In the genomic region with DNA sequence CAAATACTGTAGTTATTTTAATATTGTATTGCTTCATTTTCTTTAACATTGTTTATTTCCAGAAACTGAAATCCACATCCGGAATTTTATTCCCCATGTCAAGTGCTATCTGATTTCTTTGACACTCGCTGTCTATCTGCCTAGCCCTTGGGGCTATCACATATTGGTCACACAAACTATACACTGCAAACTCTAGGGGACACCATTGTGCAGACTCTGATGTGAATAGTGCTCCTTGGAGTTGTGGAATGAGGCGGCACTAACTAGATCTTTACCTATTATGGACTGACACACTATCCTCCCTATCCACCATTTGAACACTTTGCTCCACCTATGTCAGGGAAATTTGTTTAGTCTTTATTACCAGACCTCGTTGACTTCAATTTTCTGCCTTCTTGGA, we compare ENCODE assay signal across 28 cellular contexts.
DNase-seq lines count a peak whose midpoint lies in the region; ATAC-seq, FAIRE-seq and TF ChIP-seq lines count a peak whose summit lies in the region.
"Had no signal": no experiment of that assay in that cellular context is flagged by ENCODE, and none has a peak within 500 bp of the region (broad histone marks: within the 10 kb centered on the region; RNA-seq: fewer than 3 reads in every experiment).

No MANE protein-coding gene starts in this region.

- H3K27me3 ChIP-seq in SK-N-SH (ENCODE audit: insufficient read depth) (no peaks in the 10 kb centered on the region), bronchial epithelial cell (ENCODE audit: control insufficient read depth, insufficient read depth, low read length) (no peaks in the 10 kb centered on the region)
- H3K27me3 ChIP-seq: esophagus muscularis mucosa, gastroesophageal sphincter had no signal

- no peak overlapping the region for H3K27ac ChIP-seq in SK-N-SH (ENCODE audit: low read depth in 2 of 2, low read length in 1 of 2)
- H3K27ac ChIP-seq: esophagus muscularis mucosa, gastroesophageal sphincter had no signal

- H3K9me3 Mint-ChIP-seq in mesothelial cell of epicardium, result peaks cover 20% of the 10 kb centered on the region
- H3K9me3 Mint-ChIP-seq in T-helper 2 cell treated with Interferon-gamma antibody and Interleukin-4, amounts not matched to agents 5 μg/mL and 100 μg/mL, for 36 hours, result no peaks in the 10 kb centered on the region
- no peaks in the 10 kb centered on the region for H3K9me3 Mint-ChIP-seq in activated naive CD4-positive, alpha-beta T cell treated with anti-CD3 and anti-CD28 coated beads, Interleukin-2, amount 50 U/mL, for 72 hours
- H3K9me3 Mint-ChIP-seq: activated naive CD8-positive, alpha-beta T cell treated with anti-CD3 and anti-CD28 coated beads for 36 hours; activated T-helper 2 cell treated with anti-CD3 and anti-CD28 coated beads, Interferon-gamma antibody, Interleukin-2, Interleukin-4, amounts not matched to agents 10 μg/mL and 5 μg/mL and 100 μg/mL, durations not matched to agents 14 hours and 24 hours and 36 hours; HFFc6; natural killer cell had no signal

- H3K4me1 ChIP-seq in SK-N-SH (ENCODE audit: control insufficient read depth in 1 of 2, insufficient read depth in 2 of 2, low read depth in 1 of 2, low read length in 1 of 2), result no peaks in the 10 kb centered on the region
- H3K4me1 ChIP-seq: esophagus muscularis mucosa, gastroesophageal sphincter had no signal

- no peak overlapping the region for H3K9ac ChIP-seq in SK-N-SH

- H3K9me3 ChIP-seq in SK-N-SH, result no peaks in the 10 kb centered on the region
- H3K9me3 ChIP-seq: esophagus muscularis mucosa, gastroesophageal sphincter had no signal

- TF ChIP-seq RAD21 in SK-N-SH (IDR thresholded peaks at IDR 0.05; ENCODE audit: low read length), result peak; percentile 31

- TF ChIP-seq CTCF in SK-N-SH (IDR thresholded peaks at IDR 0.05) (no peak), bronchial epithelial cell (IDR thresholded peaks at IDR 0.05; ENCODE audit: insufficient read depth, low read length, severe bottlenecking) (peak; percentile 26), mesothelial cell of epicardium (IDR thresholded peaks at IDR 0.05; ENCODE audit: unreplicated experiment) (no peak)

- no peaks in the 10 kb centered on the region for H4K20me1 ChIP-seq in SK-N-SH (ENCODE audit: insufficient read depth)

- no peak overlapping the region for H3K4me3 Mint-ChIP-seq in mesothelial cell of epicardium
- H3K4me3 Mint-ChIP-seq in T-helper 2 cell treated with Interferon-gamma antibody and Interleukin-4, amounts not matched to agents 5 μg/mL and 100 μg/mL, for 36 hours, result no peak overlapping the region
- H3K4me3 Mint-ChIP-seq: activated naive CD8-positive, alpha-beta T cell treated with anti-CD3 and anti-CD28 coated beads for 36 hours; HFFc6; natural killer cell had no signal

- WGBS in SK-N-SH (ENCODE audit: low lambda C conversion rate), result 1% methylated on average over 4 of the region's 4 CpGs

- FAIRE-seq in bronchial epithelial cell (lab: Jason Lieb, UNC), result no peak
- FAIRE-seq: D721Med, islet of Langerhans, small intestine had no signal

- no peaks in the 10 kb centered on the region for H3K36me3 Mint-ChIP-seq in mesothelial cell of epicardium
- H3K36me3 Mint-ChIP-seq in T-helper 2 cell treated with Interferon-gamma antibody and Interleukin-4, amounts not matched to agents 5 μg/mL and 100 μg/mL, for 36 hours (ENCODE audit: low read depth), result no peaks in the 10 kb centered on the region
- H3K36me3 Mint-ChIP-seq in activated naive CD4-positive, alpha-beta T cell treated with anti-CD3 and anti-CD28 coated beads, Interleukin-2, amount 50 U/mL, for 72 hours, result no peaks in the 10 kb centered on the region
- H3K36me3 Mint-ChIP-seq: activated naive CD8-positive, alpha-beta T cell treated with anti-CD3 and anti-CD28 coated beads for 36 hours; natural killer cell had no signal

- H3K4me1 Mint-ChIP-seq in mesothelial cell of epicardium, result no peaks in the 10 kb centered on the region
- H3K4me1 Mint-ChIP-seq in T-helper 2 cell treated with Interferon-gamma antibody and Interleukin-4, amounts not matched to agents 5 μg/mL and 100 μg/mL, for 36 hours (ENCODE audit: low read depth), result no peaks in the 10 kb centered on the region
- H3K4me1 Mint-ChIP-seq: natural killer cell had no signal

- no peak overlapping the region for H3K27ac Mint-ChIP-seq in mesothelial cell of epicardium
- no peak overlapping the region for H3K27ac Mint-ChIP-seq in T-helper 2 cell treated with Interferon-gamma antibody and Interleukin-4, amounts not matched to agents 5 μg/mL and 100 μg/mL, for 36 hours
- H3K27ac Mint-ChIP-seq in activated naive CD4-positive, alpha-beta T cell treated with anti-CD3 and anti-CD28 coated beads, Interleukin-2, amount 50 U/mL, for 72 hours, result no peak overlapping the region
- H3K27ac Mint-ChIP-seq: activated naive CD8-positive, alpha-beta T cell treated with anti-CD3 and anti-CD28 coated beads for 36 hours; activated T-helper 2 cell treated with anti-CD3 and anti-CD28 coated beads, Interferon-gamma antibody, Interleukin-2, Interleukin-4, amounts not matched to agents 10 μg/mL and 5 μg/mL and 100 μg/mL, durations not matched to agents 14 hours and 24 hours and 36 hours; HFFc6; natural killer cell had no signal

- DNase-seq in SK-N-SH, result no peak
- DNase-seq in NCI-H69 (lab: John Stamatoyannopoulos, UW), result peak; percentile 15
- peak; percentile 18 for DNase-seq in bronchial epithelial cell (ENCODE audit: low read depth)
- DNase-seq in mesothelial cell of epicardium (ENCODE audit: low spot score in 2 of 2, unreplicated experiment in 2 of 2), result no peak
- DNase-seq in T-helper 2 cell treated with Interferon-gamma antibody and Interleukin-4, amounts not matched to agents 5 μg/mL and 100 μg/mL, for 36 hours (ENCODE audit: low spot score), result no peak
- no peak for DNase-seq in cardiac septum (ENCODE audit: low spot score)
- no peak for DNase-seq in activated naive CD4-positive, alpha-beta T cell treated with anti-CD3 and anti-CD28 coated beads, Interleukin-2, amount 50 U/mL, for 72 hours (ENCODE audit: low spot score in 2 of 2)
- DNase-seq: activated CD4-positive, alpha-beta T cell treated with anti-CD3 and anti-CD28 coated beads, Interleukin-2, amount 50 U/mL, for 48 hours; activated CD8-positive, alpha-beta memory T cell treated with anti-CD3 and anti-CD28 coated beads, Interleukin-2, amount 50 U/mL, for 4 hours; activated naive CD8-positive, alpha-beta T cell treated with anti-CD3 and anti-CD28 coated beads for 36 hours; GDM1; HFFc6; hypothalamus; IMR-90; left ventricle myocardium superior; natural killer cell; NCI-H2081 treated with DMSO at 0.1 percent for 48 hours; NCI-H510A treated with DMSO at 0.1 percent for 48 hours; retina; small intestine; stimulated activated CD4-positive, alpha-beta T cell treated with anti-CD3 and anti-CD28 coated beads, Interleukin-1b, Interleukin-23, amount 100 ng/mL, for 48 hours; SW 1271 had no signal

- CTCF ChIA-PET in SK-N-SH (lab: Yijun Ruan, JAX), result interaction anchor here (0.8 kb wide), 1 partner anchor 8 kb away, joined by 3 read pairs; no protein-coding TSS in a partner anchor

- no peak for ATAC-seq in SK-N-SH treated with all-trans-retinoic acid at 6 μM for 48 hours
- no peak for ATAC-seq in activated naive CD4-positive, alpha-beta T cell treated with anti-CD3 and anti-CD28 coated beads, Interleukin-2, amount 50 U/mL, for 72 hours
- ATAC-seq: gastroesophageal sphincter, left ventricle myocardium superior, natural killer cell had no signal

- no peaks in the 10 kb centered on the region for H3K79me2 ChIP-seq in SK-N-SH (ENCODE audit: insufficient read depth)

- no peak for TF ChIP-seq EP300 in SK-N-SH (IDR thresholded peaks at IDR 0.05; ENCODE audit: borderline replicate concordance in 1 of 2, low read depth in 1 of 2, low read length in 1 of 2)

- no peaks in the 10 kb centered on the region for H3K9me2 ChIP-seq in SK-N-SH

- H3F3A ChIP-seq in SK-N-SH (replicated peaks; ENCODE audit: insufficient read depth), result no peaks in the 10 kb centered on the region

- H3K4me3 ChIP-seq in SK-N-SH (ENCODE audit: low read depth in 2 of 2, low read length in 1 of 2) (no peak overlapping the region), bronchial epithelial cell (ENCODE audit: low read depth, low read length) (no peak overlapping the region)
- H3K4me3 ChIP-seq: esophagus muscularis mucosa, gastroesophageal sphincter had no signal

- intact Hi-C loops in cardiac septum (cut with DNase I), result no loop called here

- no peaks in the 10 kb centered on the region for H3K36me3 ChIP-seq in SK-N-SH (replicated peaks in 1 of 2; ENCODE audit: control insufficient read depth in 1 of 2, insufficient read depth in 2 of 2, low read length in 1 of 2)
- H3K36me3 ChIP-seq in bronchial epithelial cell (ENCODE audit: control insufficient read depth, insufficient read depth, low read length), result no peaks in the 10 kb centered on the region
- H3K36me3 ChIP-seq: esophagus muscularis mucosa, gastroesophageal sphincter had no signal

- POLR2A ChIA-PET in SK-N-SH (lab: Yijun Ruan, JAX), result no interaction called here

- H3K27me3 Mint-ChIP-seq in mesothelial cell of epicardium (ENCODE audit: low read depth), result no peaks in the 10 kb centered on the region
- no peaks in the 10 kb centered on the region for H3K27me3 Mint-ChIP-seq in T-helper 2 cell treated with Interferon-gamma antibody and Interleukin-4, amounts not matched to agents 5 μg/mL and 100 μg/mL, for 36 hours (ENCODE audit: low read depth)
- H3K27me3 Mint-ChIP-seq: activated naive CD8-positive, alpha-beta T cell treated with anti-CD3 and anti-CD28 coated beads for 36 hours had no signal

- no peak overlapping the region for H2AFZ ChIP-seq in SK-N-SH (ENCODE audit: low read depth)

- H3K4me2 ChIP-seq in SK-N-SH, result no peak overlapping the region

TF ChIP-seq in SK-N-SH, 30 proteins besides CTCF, POLR2A, EP300 and RAD21 (continues in another document):
- TF ChIP-seq MXI1 (IDR thresholded peaks at IDR 0.05; ENCODE audit: low read depth, low read length) (no peak), RCOR1 (IDR thresholded peaks at IDR 0.05; ENCODE audit: low read length) (no peak), SMC3 (IDR thresholded peaks at IDR 0.05; ENCODE audit: low read depth, low read length) (no peak)

TF ChIP-seq in SK-N-SH treated with all-trans-retinoic acid at 6 μM for 48 hours, 23 proteins besides CTCF, POLR2A, EP300 and RAD21 (continues in another document):
- TF ChIP-seq RARB (CRISPR knock-in tag; IDR thresholded peaks at IDR 0.05) (no peak), ZNF70 (CRISPR knock-in tag; IDR thresholded peaks at IDR 0.05) (no peak), ZC3H10 (CRISPR knock-in tag; IDR thresholded peaks at IDR 0.05) (no peak), CSDC2 (CRISPR knock-in tag; IDR thresholded peaks at IDR 0.05) (no peak)

Comparison
In these comparisons a context has a peak if more than half of its experiments do, and no peak if none do; other contexts are left out.
1. DNase-seq: peak in NCI-H69 (single experiment) and bronchial epithelial cell (single experiment); none in SK-N-SH (single experiment), mesothelial cell of epicardium (0 of 2), T-helper 2 cell treated with Interferon-gamma antibody and Interleukin-4, amounts not matched to agents 5 μg/mL and 100 μg/mL, for 36 hours (single experiment), cardiac septum (single experiment) and activated naive CD4-positive, alpha-beta T cell treated with anti-CD3 and anti-CD28 coated beads, Interleukin-2, amount 50 U/mL, for 72 hours (0 of 2).